Comparison of ENCODE assay signal across 18 cellular contexts in genomic region chr2:204892506-204893255, GRCh38.
A peak's percentile ranks its signal among the peaks of the same experiment; 100 is the strongest.
DNase-seq lines count a peak whose midpoint lies in the region; ATAC-seq and TF ChIP-seq lines count a peak whose summit lies in the region.
"Had no signal": no experiment of that assay in that cellular context is flagged by ENCODE, and none has a peak within 500 bp of the region (broad histone marks: within the 10 kb centered on the region; RNA-seq: fewer than 3 reads in every experiment).

No MANE protein-coding gene starts in this region.

- peak; percentile 92 for DNase-seq in EH (ENCODE audit: low read depth)
- DNase-seq in M059J (ENCODE audit: low read depth), result peak; percentile 45
- DNase-seq in choroid plexus epithelial cell (ENCODE audit: low read depth), result peak; percentile 19
- peak; percentile 29 for DNase-seq in myocyte (ENCODE audit: low read depth)
- no peak for DNase-seq in natural killer cell treated with Interleukin-12 subunit alpha and Interleukin-12 subunit beta and Interleukin-15 and Interleukin-18, amount 100 ng/mL, for 72 hours (ENCODE audit: low spot score)
- DNase-seq in ascending aorta (ENCODE audit: low spot score in 2 of 2), result no peak
- DNase-seq in Right ventricle myocardium superior, result no peak
- DNase-seq: activated CD4-positive, alpha-beta T cell treated with anti-CD3 and anti-CD28 coated beads, Interleukin-2, amount 10 ng/mL, durations not matched to agents 24 days and 14 days; CD4-positive, CD25-positive, alpha-beta regulatory T cell; hypothalamus; MM.1S; NCI-H2081 treated with DMSO at 0.1 percent for 48 hours; NCI-H748 treated with DMSO at 0.1 percent for 48 hours; RPMI8226; sigmoid colon; stimulated activated naive CD4-positive, alpha-beta T cell had no signal

- no peak overlapping the region for H3K4me3 Mint-ChIP-seq in natural killer cell treated with Interleukin-12 subunit alpha and Interleukin-12 subunit beta and Interleukin-15 and Interleukin-18, amount 100 ng/mL, for 72 hours
- H3K4me3 Mint-ChIP-seq: activated CD4-positive, alpha-beta T cell treated with anti-CD3 and anti-CD28 coated beads, Interleukin-2, amount 10 ng/mL, durations not matched to agents 24 days and 14 days; activated T-helper 1 cell treated with anti-CD3 and anti-CD28 coated beads, Interleukin-12 subunit alpha, Interleukin-12 subunit beta, Interleukin-2, Interleukin-4 antibody, amounts not matched to agents 30 ng/mL and 10 ng/mL and 1 ng/mL, durations not matched to agents 14 hours and 24 hours and 36 hours; CD4-positive, CD25-positive, alpha-beta regulatory T cell had no signal

- no peak overlapping the region for H3K4me3 ChIP-seq in choroid plexus epithelial cell (ENCODE audit: low read depth, low read length)
- no peak overlapping the region for H3K4me3 ChIP-seq in ascending aorta
- H3K4me3 ChIP-seq: sigmoid colon had no signal

- H3K27me3 Mint-ChIP-seq in natural killer cell treated with Interleukin-12 subunit alpha and Interleukin-12 subunit beta and Interleukin-15 and Interleukin-18, amount 100 ng/mL, for 72 hours, result no peaks in the 10 kb centered on the region
- H3K27me3 Mint-ChIP-seq: activated CD4-positive, alpha-beta T cell treated with anti-CD3 and anti-CD28 coated beads, Interleukin-2, amount 10 ng/mL, durations not matched to agents 24 days and 14 days; CD4-positive, CD25-positive, alpha-beta regulatory T cell had no signal

- no peaks in the 10 kb centered on the region for H3K36me3 ChIP-seq in ascending aorta
- H3K36me3 ChIP-seq: sigmoid colon had no signal

- TF ChIP-seq CTCF in choroid plexus epithelial cell (conservative IDR thresholded peaks at IDR 0.05; ENCODE audit: low read depth, low read length) (no peak), ascending aorta (IDR thresholded peaks at IDR 0.05) (no peak)

- no peak overlapping the region for H3K27ac ChIP-seq in ascending aorta
- H3K27ac ChIP-seq: sigmoid colon had no signal

- no peaks in the 10 kb centered on the region for H3K36me3 Mint-ChIP-seq in natural killer cell treated with Interleukin-12 subunit alpha and Interleukin-12 subunit beta and Interleukin-15 and Interleukin-18, amount 100 ng/mL, for 72 hours
- H3K36me3 Mint-ChIP-seq: CD4-positive, CD25-positive, alpha-beta regulatory T cell had no signal

- ATAC-seq in natural killer cell treated with Interleukin-12 subunit alpha and Interleukin-12 subunit beta and Interleukin-15 and Interleukin-18, amount 100 ng/mL, for 72 hours, result no peak
- ATAC-seq in GM18867 (IDR thresholded peaks at IDR 0.05; ENCODE audit: unreplicated experiment) (no peak), Right ventricle myocardium superior (ENCODE audit: poor library complexity) (no peak)

- H3K27me3 ChIP-seq in ascending aorta, result no peaks in the 10 kb centered on the region
- H3K27me3 ChIP-seq: sigmoid colon had no signal

- peaks cover 2% of the 10 kb centered on the region for H3K9me3 Mint-ChIP-seq in natural killer cell treated with Interleukin-12 subunit alpha and Interleukin-12 subunit beta and Interleukin-15 and Interleukin-18, amount 100 ng/mL, for 72 hours

- no peaks in the 10 kb centered on the region for H3K9me3 ChIP-seq in ascending aorta
- H3K9me3 ChIP-seq: sigmoid colon had no signal

- H3K4me1 Mint-ChIP-seq in natural killer cell treated with Interleukin-12 subunit alpha and Interleukin-12 subunit beta and Interleukin-15 and Interleukin-18, amount 100 ng/mL, for 72 hours (ENCODE audit: low read depth in 2 of 2), result no peaks in the 10 kb centered on the region

- no peaks in the 10 kb centered on the region for H3K4me1 ChIP-seq in ascending aorta

- H3K27ac Mint-ChIP-seq in natural killer cell treated with Interleukin-12 subunit alpha and Interleukin-12 subunit beta and Interleukin-15 and Interleukin-18, amount 100 ng/mL, for 72 hours, result no peak overlapping the region
- H3K27ac Mint-ChIP-seq: activated CD4-positive, alpha-beta T cell treated with anti-CD3 and anti-CD28 coated beads, Interleukin-2, amount 10 ng/mL, durations not matched to agents 24 days and 14 days; activated T-helper 1 cell treated with anti-CD3 and anti-CD28 coated beads, Interleukin-12 subunit alpha, Interleukin-12 subunit beta, Interleukin-2, Interleukin-4 antibody, amounts not matched to agents 30 ng/mL and 10 ng/mL and 1 ng/mL, durations not matched to agents 14 hours and 24 hours and 36 hours; CD4-positive, CD25-positive, alpha-beta regulatory T cell had no signal

- intact Hi-C loops in ascending aorta (cut with DNase I), result no loop called here
- intact Hi-C loops in Right ventricle myocardium superior (cut with DNase I), result no loop called here

Comparison
In these comparisons a context has a peak if more than half of its experiments do, and no peak if none do; other contexts are left out.
1. DNase-seq: peak in EH (single experiment), M059J (single experiment), choroid plexus epithelial cell (single experiment) and myocyte (single experiment); none in natural killer cell treated with Interleukin-12 subunit alpha and Interleukin-12 subunit beta and Interleukin-15 and Interleukin-18, amount 100 ng/mL, for 72 hours (single experiment), ascending aorta (0 of 2) and Right ventricle myocardium superior (single experiment).